ENCODE assay signal across 19 cellular contexts in genomic region chr11:104841185-104841584, GRCh38. TPM values are rescaled to one million over a fixed set of nuclear protein-coding genes. Genes with fewer than 3 reads are reported as not detected.
DNase-seq lines count a peak whose midpoint lies in the region; ATAC-seq and TF ChIP-seq lines count a peak whose summit lies in the region.
"Had no signal": no experiment of that assay in that cellular context is flagged by ENCODE, and none has a peak within 500 bp of the region (broad histone marks: within the 10 kb centered on the region; RNA-seq: fewer than 3 reads in every experiment).

No MANE protein-coding gene starts in this region.

- H2AK5ac ChIP-seq in mesendoderm (ENCODE audit: low read length), result no peak overlapping the region

- H2AFZ ChIP-seq in DND-41 (ENCODE audit: low read depth, low read length), result no peak overlapping the region; the same call in 1 of the 2 replicates

- H3K36me3 Mint-ChIP-seq in WTC11, result peaks cover 18% of the 10 kb centered on the region
- H3K36me3 Mint-ChIP-seq in endothelial cell (ENCODE audit: low read depth, unreplicated experiment), result no peaks in the 10 kb centered on the region

- no CpG with 5 or more reads among the region's 1 CpG for WGBS in mesendoderm (ENCODE audit: extremely low coverage, insufficient coverage, low lambda C conversion rate)

- no peak for ATAC-seq in DND-41 (ENCODE audit: insufficient read depth, low read depth)
- peak; percentile 73 for ATAC-seq in WTC11
- no peak for ATAC-seq in HG02970 (IDR thresholded peaks at IDR 0.05; ENCODE audit: low FRiP score, unreplicated experiment)
- ATAC-seq in GM18861 (IDR thresholded peaks at IDR 0.05; ENCODE audit: unreplicated experiment), result no peak
- no peak for ATAC-seq in HG03039 (IDR thresholded peaks at IDR 0.05; ENCODE audit: unreplicated experiment)
- ATAC-seq: HCT116 had no signal

- H3K9me3 ChIP-seq in DND-41 (ENCODE audit: insufficient read depth, low read length, severe bottlenecking), result peaks cover 9% of the 10 kb centered on the region

- H3K4me1 Mint-ChIP-seq in WTC11 (peaks cover 21% of the 10 kb centered on the region), endothelial cell (ENCODE audit: unreplicated experiment) (peaks cover 11% of the 10 kb centered on the region)

- H3K27me3 ChIP-seq in DND-41 (ENCODE audit: insufficient read depth, low read length, poor library complexity) (no peaks in the 10 kb centered on the region), mesendoderm (ENCODE audit: insufficient read depth, low read length, poor library complexity) (no peaks in the 10 kb centered on the region)
- H3K27me3 ChIP-seq: BLaER1 had no signal

- H3K27ac Mint-ChIP-seq in WTC11 (no peak overlapping the region), endothelial cell (ENCODE audit: unreplicated experiment) (peak overlapping the region; percentile 50)
- H3K27ac Mint-ChIP-seq: HFFc6 had no signal

- H2BK120ac ChIP-seq in mesendoderm (ENCODE audit: low read depth, low read length), result no peak overlapping the region

- H3K56ac ChIP-seq in mesendoderm (ENCODE audit: low read length), result no peak overlapping the region

- no peaks in the 10 kb centered on the region for H3K4me1 ChIP-seq in DND-41 (ENCODE audit: insufficient read depth, low read length)
- no peaks in the 10 kb centered on the region for H3K4me1 ChIP-seq in mesendoderm (ENCODE audit: control insufficient read depth, low read depth, low read length)

- H4K20me1 ChIP-seq in DND-41 (ENCODE audit: insufficient read depth, low read length), result no peaks in the 10 kb centered on the region
- H4K20me1 ChIP-seq: BLaER1 had no signal

- H3K9me3 Mint-ChIP-seq in WTC11, result peaks cover 19% of the 10 kb centered on the region
- H3K9me3 Mint-ChIP-seq in endothelial cell (ENCODE audit: unreplicated experiment), result no peaks in the 10 kb centered on the region

- no peak overlapping the region for H4K8ac ChIP-seq in mesendoderm (ENCODE audit: low read depth, low read length)

- H3K79me2 ChIP-seq in DND-41 (ENCODE audit: insufficient read depth, low read length) (no peaks in the 10 kb centered on the region), mesendoderm (ENCODE audit: control insufficient read depth, insufficient read depth, low read length) (no peaks in the 10 kb centered on the region)

- H3K4me2 ChIP-seq in DND-41 (ENCODE audit: insufficient read depth, low read length), result no peak overlapping the region
- no peak overlapping the region for H3K4me2 ChIP-seq in mesendoderm (ENCODE audit: low read length)
- H3K4me2 ChIP-seq: BLaER1 had no signal

- H3K79me1 ChIP-seq in mesendoderm (ENCODE audit: low read length), result no peaks in the 10 kb centered on the region

- no peak overlapping the region for H3K18ac ChIP-seq in mesendoderm (ENCODE audit: low read length)

- H3K4me3 ChIP-seq in DND-41 (ENCODE audit: low read depth in 1 of 2, low read length in 2 of 2), result no peak overlapping the region
- H3K4me3 ChIP-seq in mesendoderm (ENCODE audit: low read length), result no peak overlapping the region
- H3K4me3 ChIP-seq: BLaER1 had no signal

- no peak overlapping the region for H3K4ac ChIP-seq in mesendoderm (ENCODE audit: low read depth, low read length)

- H3K23ac ChIP-seq in mesendoderm (ENCODE audit: low read length), result peak overlapping the region; percentile 89

- POLR2A ChIA-PET in WTC11 (lab: Charles Lee), result no interaction called here

- DNase-seq in DND-41 (no peak), WTC11 (ENCODE audit: low spot score) (no peak), endothelial cell (ENCODE audit: low spot score) (no peak), mesendoderm (peak; percentile 4), NCI-H1694 (lab: John Stamatoyannopoulos, UW) (no peak)
- DNase-seq: 8988T; CD8-positive, alpha-beta memory T cell; COR-L47; DMS 273 treated with DMSO at 0.1 percent for 48 hours; DMS53; HFFc6; KG1 had no signal

- no peaks in the 10 kb centered on the region for H3K36me3 ChIP-seq in DND-41 (ENCODE audit: insufficient read depth, low read length)
- no peaks in the 10 kb centered on the region for H3K36me3 ChIP-seq in mesendoderm (ENCODE audit: control insufficient read depth, insufficient read depth, low read length)
- H3K36me3 ChIP-seq: BLaER1 had no signal

- CTCF ChIA-PET in WTC11 (lab: Charles Lee), result interaction anchor here (0.6 to 1.2 kb wide), 4 partner anchors 32 to 1159 kb away, joined by 3 to 5 read pairs (median 4); no protein-coding TSS in a partner anchor

- H2BK15ac ChIP-seq in mesendoderm (replicated peaks; ENCODE audit: low read depth), result no peak overlapping the region

- H3K9ac ChIP-seq in DND-41 (ENCODE audit: low read depth, low read length), result no peak overlapping the region
- H3K9ac ChIP-seq in mesendoderm (ENCODE audit: low read length), result no peak overlapping the region
- H3K9ac ChIP-seq: BLaER1 had no signal

- no peak overlapping the region for H4K5ac ChIP-seq in mesendoderm (ENCODE audit: low read length)

- TF ChIP-seq CTCF in DND-41 (IDR thresholded peaks at IDR 0.05; ENCODE audit: borderline replicate concordance, extremely low read depth, low read length, poor library complexity, severe bottlenecking) (peak; percentile 7), WTC11 (IDR thresholded peaks at IDR 0.05) (no peak), endothelial cell (IDR thresholded peaks at IDR 0.05; ENCODE audit: unreplicated experiment) (no peak)

- no peak overlapping the region for H3K27ac ChIP-seq in DND-41 (ENCODE audit: low read length)
- no peak overlapping the region for H3K27ac ChIP-seq in mesendoderm (ENCODE audit: low read depth, low read length)
- H3K27ac ChIP-seq: BLaER1 had no signal

- H3K27me3 Mint-ChIP-seq in WTC11 (ENCODE audit: low read depth) (peaks cover 2% of the 10 kb centered on the region), endothelial cell (ENCODE audit: unreplicated experiment) (peaks cover 2% of the 10 kb centered on the region)

- no peak overlapping the region for H3K4me3 Mint-ChIP-seq in WTC11
- H3K4me3 Mint-ChIP-seq in endothelial cell (ENCODE audit: unreplicated experiment), result no peak overlapping the region
- H3K4me3 Mint-ChIP-seq: CD8-positive, alpha-beta memory T cell; HFFc6 had no signal

- no peak overlapping the region for H2BK5ac ChIP-seq in mesendoderm (ENCODE audit: low read length)

TF ChIP-seq in WTC11, 78 proteins besides CTCF, POLR2A, EP300 and RAD21:
- TF ChIP-seq ETV6 (CRISPR knock-in tag; IDR thresholded peaks at IDR 0.05), result no peak
- no peak for TF ChIP-seq GTF2I (CRISPR knock-in tag; conservative IDR thresholded peaks at IDR 0.05)
- no peak for TF ChIP-seq ZNF671 (CRISPR knock-in tag; IDR thresholded peaks at IDR 0.05)
- TF ChIP-seq CREM (CRISPR knock-in tag; IDR thresholded peaks at IDR 0.05), result no peak
- TF ChIP-seq JAZF1 (CRISPR knock-in tag; IDR thresholded peaks at IDR 0.05), result no peak
- no peak for TF ChIP-seq ZNF263 (CRISPR knock-in tag; IDR thresholded peaks at IDR 0.05; ENCODE audit: low read depth)
- TF ChIP-seq GRHL2 (CRISPR knock-in tag; IDR thresholded peaks at IDR 0.05; ENCODE audit: insufficient replicate concordance, severe bottlenecking), result no peak
- TF ChIP-seq IRF2 (CRISPR knock-in tag; IDR thresholded peaks at IDR 0.05; ENCODE audit: borderline replicate concordance, low read depth), result no peak

RNA-seq across cellular contexts. Expression of gene CASP12, which starts 57.1 kb away (rescaled TPM):
- total RNA-seq in WTC11 (2021), result not detected in 3 replicates
- total RNA-seq in endothelial cell (ENCODE audit: unreplicated experiment), result 0.95 TPM
- not detected for polyA plus RNA-seq in mesendoderm (2013, experiment 1 of 2)
- polyA plus RNA-seq in mesendoderm (2013, experiment 2 of 2), result not detected
- total RNA-seq: A673; CD8-positive, alpha-beta memory T cell; HFFc6; HT-29 had no signal
- polyA plus RNA-seq: CD8-positive, alpha-beta memory T cell had no signal
